In genomic region chr13:46184277-46184699, GRCh38 we compare ENCODE assay signal across 3 cellular contexts.
TF ChIP-seq lines count a peak whose summit lies in the region.

No MANE protein-coding gene starts in this region.

TF ChIP-seq in GM12891, 5 proteins besides CTCF, POLR2A, EP300 and RAD21:
- TF ChIP-seq SPI1 (IDR thresholded peaks at IDR 0.05; ENCODE audit: low read depth, low read length) (no peak), POLR2AphosphoS5 (IDR thresholded peaks at IDR 0.05; ENCODE audit: low read depth, low read length) (no peak), PAX5 (IDR thresholded peaks at IDR 0.05; ENCODE audit: insufficient read depth, low read length, severe bottlenecking) (no peak), POU2F2 (IDR thresholded peaks at IDR 0.05; ENCODE audit: low read depth, low read length) (no peak)

TF ChIP-seq in HCT116, 20 proteins besides CTCF, POLR2A, EP300 and RAD21:
- TF ChIP-seq REST (IDR thresholded peaks at IDR 0.05; ENCODE audit: low read depth) (no peak), EGR1 (IDR thresholded peaks at IDR 0.05; ENCODE audit: low read depth) (no peak), CEBPB (IDR thresholded peaks at IDR 0.05; ENCODE audit: low read depth) (no peak), MAX (IDR thresholded peaks at IDR 0.05) (no peak), FOSL1 (IDR thresholded peaks at IDR 0.05; ENCODE audit: low read depth) (no peak)

TF ChIP-seq in H1, 55 proteins besides CTCF, POLR2A, EP300 and RAD21:
- TF ChIP-seq USF2 (IDR thresholded peaks at IDR 0.05; ENCODE audit: low read length) (no peak), JUND (IDR thresholded peaks at IDR 0.05; ENCODE audit: low read length) (no peak), RNF2 (IDR thresholded peaks at IDR 0.05; ENCODE audit: borderline replicate concordance, low read depth, low read length, missing control alignments, poor library complexity, severe bottlenecking) (no peak), ATF2 (IDR thresholded peaks at IDR 0.05; ENCODE audit: low read length) (no peak), NANOG (IDR thresholded peaks at IDR 0.05; ENCODE audit: insufficient read depth, low read depth, low read length, poor library complexity, severe bottlenecking) (no peak), MAX (IDR thresholded peaks at IDR 0.05) (no peak), SIRT6 (IDR thresholded peaks at IDR 0.05; ENCODE audit: low read length) (no peak), HDAC6 (IDR thresholded peaks at IDR 0.05; ENCODE audit: low read depth, low read length) (no peak), EGR1 (IDR thresholded peaks at IDR 0.05; ENCODE audit: borderline replicate concordance, low read depth, low read length) (no peak), ASH2L (IDR thresholded peaks at IDR 0.05; ENCODE audit: low read length) (no peak), CREB1 (IDR thresholded peaks at IDR 0.05) (no peak), SP2 (IDR thresholded peaks at IDR 0.05; ENCODE audit: low read length) (no peak), RFX5 (IDR thresholded peaks at IDR 0.05; ENCODE audit: borderline replicate concordance, low read depth, low read length) (no peak), BRCA1 (IDR thresholded peaks at IDR 0.05; ENCODE audit: low read depth, low read length) (no peak), E2F6 (IDR thresholded peaks at IDR 0.05) (no peak), CBX5 (IDR thresholded peaks at IDR 0.05; ENCODE audit: low read depth, low read length) (no peak), SP1 (IDR thresholded peaks at IDR 0.05; ENCODE audit: low read depth, low read length) (no peak), HDAC2 (IDR thresholded peaks at IDR 0.05; ENCODE audit: borderline replicate concordance in 1 of 2, low read depth in 2 of 2, low read length in 2 of 2) (no peak), PHF8 (conservative IDR thresholded peaks at IDR 0.05; ENCODE audit: low read depth, low read length) (no peak), CHD1 (IDR thresholded peaks at IDR 0.05; ENCODE audit: low read depth, low read length) (no peak)
